Comparison of ENCODE assay signal across 9 cellular contexts in the genomic region with DNA sequence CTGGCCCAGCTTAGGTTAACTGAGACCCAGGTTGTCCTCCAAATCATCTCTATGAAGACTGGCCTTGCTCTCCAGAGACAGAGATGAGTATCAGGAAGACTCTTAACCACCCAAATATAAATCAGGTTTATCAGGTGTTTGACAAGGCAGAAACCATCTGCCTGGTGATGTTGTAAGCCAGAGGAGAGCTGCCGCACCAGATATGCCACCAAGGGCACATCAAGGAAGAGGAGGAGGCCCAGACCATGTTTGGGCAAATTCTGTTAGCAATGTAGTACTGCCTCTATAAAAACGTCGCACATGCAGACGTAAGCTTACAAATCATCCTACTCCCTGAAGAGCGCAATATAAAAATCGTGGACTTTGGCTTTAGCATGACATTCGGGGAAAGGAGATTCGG.
"Had no signal": no experiment of that assay in that cellular context is flagged by ENCODE, and none has a peak within 500 bp of the region (broad histone marks: within the 10 kb centered on the region; RNA-seq: fewer than 3 reads in every experiment).

No MANE protein-coding gene starts in this region.

- H3K4me3 Mint-ChIP-seq: HFFc6 had no signal

- H3K4me3 ChIP-seq: HAP-1 had no signal

- ATAC-seq: HCT116, HepG2 had no signal

- H3K4me1 ChIP-seq: HAP-1 had no signal

- H3K4me1 Mint-ChIP-seq: IgD-negative memory B cell had no signal

- H3K27ac Mint-ChIP-seq: HFFc6 had no signal

- H3K27ac ChIP-seq: HL-60 had no signal

- DNase-seq: GOT3, H7, HFFc6, KG1 had no signal

- H3K36me3 ChIP-seq: HAP-1 had no signal

- H3K36me3 Mint-ChIP-seq: IgD-negative memory B cell had no signal
